13 cellular contexts compared by ENCODE assay signal in the genomic region with DNA sequence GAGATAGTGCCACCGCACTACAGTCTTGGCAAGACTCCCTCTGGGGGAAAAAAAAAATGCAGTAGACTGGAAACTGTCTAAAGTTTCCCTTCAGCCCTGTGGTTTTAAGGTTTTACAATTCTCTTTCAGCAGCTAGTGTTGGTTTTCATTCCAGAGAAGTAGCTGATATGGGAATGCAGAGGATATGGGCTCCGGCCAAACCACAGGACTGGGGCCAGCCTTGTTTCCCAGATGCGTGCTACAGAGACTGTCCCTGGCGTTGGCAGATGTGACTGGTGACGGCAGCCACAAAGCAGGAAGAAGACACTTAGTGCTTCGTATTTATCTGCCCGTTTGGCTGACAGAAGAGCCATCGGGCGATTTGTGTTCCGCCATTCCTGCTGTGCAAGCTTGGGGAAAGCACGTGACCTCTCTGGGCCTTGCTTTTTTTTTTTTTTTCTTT. TPM values are rescaled to one million over a fixed set of nuclear protein-coding genes. Genes with fewer than 3 reads are reported as not detected.
DNase-seq lines count a peak whose midpoint lies in the region; ATAC-seq and TF ChIP-seq lines count a peak whose summit lies in the region.
"Had no signal": no experiment of that assay in that cellular context is flagged by ENCODE, and none has a peak within 500 bp of the region (broad histone marks: within the 10 kb centered on the region; RNA-seq: fewer than 3 reads in every experiment).

No MANE protein-coding gene starts in this region.

- WGBS in mesenchymal stem cell, result 60% methylated on average over 11 of the region's 11 CpGs

- H3K4me1 Mint-ChIP-seq in chondrocyte (ENCODE audit: low read depth) (peaks cover 9% of the 10 kb centered on the region), endothelial cell (ENCODE audit: unreplicated experiment) (peaks cover 6% of the 10 kb centered on the region)

- no peak overlapping the region for H3K4me3 Mint-ChIP-seq in chondrocyte (ENCODE audit: unreplicated experiment)
- no peak overlapping the region for H3K4me3 Mint-ChIP-seq in endothelial cell (ENCODE audit: unreplicated experiment)
- H3K4me3 Mint-ChIP-seq: stimulated activated naive CD8-positive, alpha-beta T cell treated with anti-CD3 and anti-CD28 coated beads, Interleukin-15, Interleukin-2, amounts not matched to agents 100 ng/mL and 50 ng/mL, for 24 hours had no signal

- H2AK5ac ChIP-seq in mesenchymal stem cell (ENCODE audit: low read length, severe bottlenecking), result no peak overlapping the region

- H4K8ac ChIP-seq in mesenchymal stem cell (ENCODE audit: low read length), result no peak overlapping the region

- H3K4me2 ChIP-seq in BLaER1 (peak overlapping the region; percentile 63), mesenchymal stem cell (ENCODE audit: low read length, poor library complexity, severe bottlenecking) (no peak overlapping the region)

- no peak overlapping the region for H3K23ac ChIP-seq in mesenchymal stem cell (ENCODE audit: low read length in 2 of 2)

- no peak overlapping the region for H2BK120ac ChIP-seq in mesenchymal stem cell (ENCODE audit: low read depth, low read length)

- H4K20me1 ChIP-seq in BLaER1, result no peaks in the 10 kb centered on the region

- H4K91ac ChIP-seq in mesenchymal stem cell (ENCODE audit: low read length), result no peak overlapping the region

- H3K27ac Mint-ChIP-seq in chondrocyte (ENCODE audit: unreplicated experiment) (peak overlapping the region; percentile 65), endothelial cell (ENCODE audit: unreplicated experiment) (no peak overlapping the region)
- H3K27ac Mint-ChIP-seq: stimulated activated naive CD8-positive, alpha-beta T cell treated with anti-CD3 and anti-CD28 coated beads, Interleukin-15, Interleukin-2, amounts not matched to agents 100 ng/mL and 50 ng/mL, for 24 hours had no signal

- H3K36me3 ChIP-seq in BLaER1, result no peaks in the 10 kb centered on the region
- no peaks in the 10 kb centered on the region for H3K36me3 ChIP-seq in mesenchymal stem cell (ENCODE audit: control insufficient read depth in 1 of 2, insufficient read depth in 2 of 2, low read depth in 1 of 2, low read length in 2 of 2)

- no peaks in the 10 kb centered on the region for H3K9me3 ChIP-seq in BLaER1
- H3K9me3 ChIP-seq in mesenchymal stem cell (ENCODE audit: control insufficient read depth, low read length), result peaks cover 2% of the 10 kb centered on the region

- TF ChIP-seq CTCF in chondrocyte (IDR thresholded peaks at IDR 0.05), result no peak
- no peak for TF ChIP-seq CTCF in endothelial cell (IDR thresholded peaks at IDR 0.05; ENCODE audit: unreplicated experiment)

- no peak overlapping the region for H2BK12ac ChIP-seq in mesenchymal stem cell (ENCODE audit: low read length in 2 of 2)

- no peak for ATAC-seq in HG02571 (IDR thresholded peaks at IDR 0.05; ENCODE audit: unreplicated experiment)
- no peak for ATAC-seq in GM21576 (IDR thresholded peaks at IDR 0.05; ENCODE audit: unreplicated experiment)

- H3K27me3 ChIP-seq in BLaER1, result no peaks in the 10 kb centered on the region
- H3K27me3 ChIP-seq in mesenchymal stem cell (ENCODE audit: control insufficient read depth in 1 of 2, insufficient read depth in 1 of 2, low read length in 2 of 2), result peaks cover 7 to 15% of the 10 kb centered on the region in 2 experiments
- H3K27me3 ChIP-seq: dorsolateral prefrontal cortex had no signal

- H3K79me1 ChIP-seq in mesenchymal stem cell (replicated peaks; ENCODE audit: low read length, poor library complexity, severe bottlenecking), result no peaks in the 10 kb centered on the region

- H3K4me1 ChIP-seq in BLaER1 (peaks cover 26% of the 10 kb centered on the region), mesenchymal stem cell (ENCODE audit: control insufficient read depth, insufficient read depth, low read depth, low read length) (peaks cover 2% of the 10 kb centered on the region)

- H3K27ac ChIP-seq in BLaER1, result no peak overlapping the region; the same call in 1 of the 2 replicates
- H3K27ac ChIP-seq in mesenchymal stem cell (ENCODE audit: low read length, poor library complexity, severe bottlenecking), result no peak overlapping the region
- H3K27ac ChIP-seq: dorsolateral prefrontal cortex, SK-N-MC had no signal

- H3K9ac ChIP-seq in BLaER1 (no peak overlapping the region), mesenchymal stem cell (ENCODE audit: low read length) (no peak overlapping the region)

- H3K36me3 Mint-ChIP-seq in chondrocyte (ENCODE audit: low read depth), result no peaks in the 10 kb centered on the region
- no peaks in the 10 kb centered on the region for H3K36me3 Mint-ChIP-seq in endothelial cell (ENCODE audit: low read depth, unreplicated experiment)

- DNase-seq in NCI-H2029 treated with DMSO at 0.1 percent for 48 hours (lab: John Stamatoyannopoulos, UW), result peak; percentile 60
- peak; percentile 44 for DNase-seq in chondrocyte (ENCODE audit: low spot score)
- peak; percentile 93 for DNase-seq in mesenchymal stem cell
- no peak for DNase-seq in endothelial cell (ENCODE audit: low spot score)
- no peak for DNase-seq in DMS79 (lab: John Stamatoyannopoulos, UW)
- DNase-seq: DND-41, NCI-H1417 had no signal

- no peak overlapping the region for H2BK15ac ChIP-seq in mesenchymal stem cell (ENCODE audit: low read depth, poor library complexity, severe bottlenecking)

- H3K14ac ChIP-seq in mesenchymal stem cell (ENCODE audit: low read length in 2 of 2), result no peak overlapping the region

- H2BK5ac ChIP-seq in mesenchymal stem cell (ENCODE audit: low read depth, low read length, poor library complexity, severe bottlenecking), result no peak overlapping the region

- H3K27me3 Mint-ChIP-seq in chondrocyte (ENCODE audit: low read depth) (peaks cover 11% of the 10 kb centered on the region), endothelial cell (ENCODE audit: unreplicated experiment) (peaks cover 5% of the 10 kb centered on the region)
- H3K27me3 Mint-ChIP-seq: stimulated activated naive CD8-positive, alpha-beta T cell treated with anti-CD3 and anti-CD28 coated beads, Interleukin-15, Interleukin-2, amounts not matched to agents 100 ng/mL and 50 ng/mL, for 24 hours had no signal

- no peak overlapping the region for H3K4ac ChIP-seq in mesenchymal stem cell (ENCODE audit: low read depth in 1 of 2, low read length in 2 of 2)

- peaks cover 4% of the 10 kb centered on the region for H3K9me3 Mint-ChIP-seq in chondrocyte (ENCODE audit: low read depth)
- no peaks in the 10 kb centered on the region for H3K9me3 Mint-ChIP-seq in endothelial cell (ENCODE audit: unreplicated experiment)
- H3K9me3 Mint-ChIP-seq: stimulated activated naive CD8-positive, alpha-beta T cell treated with anti-CD3 and anti-CD28 coated beads, Interleukin-15, Interleukin-2, amounts not matched to agents 100 ng/mL and 50 ng/mL, for 24 hours had no signal

- H3K18ac ChIP-seq in mesenchymal stem cell (ENCODE audit: low read depth in 1 of 2, low read length in 2 of 2), result no peak overlapping the region

- H2AFZ ChIP-seq in mesenchymal stem cell (ENCODE audit: low read depth, low read length), result no peak overlapping the region

- H3K4me3 ChIP-seq in BLaER1, result no peak overlapping the region
- no peak overlapping the region for H3K4me3 ChIP-seq in mesenchymal stem cell (ENCODE audit: insufficient read depth in 1 of 2, low read depth in 1 of 2, low read length in 2 of 2)
- H3K4me3 ChIP-seq: dorsolateral prefrontal cortex, SK-N-MC had no signal

RNA-seq across cellular contexts. Expression of gene ZBTB49, which starts 43.2 kb away (rescaled TPM):
- total RNA-seq in chondrocyte (4.3 to 6.4 TPM (median 5.2 TPM) in 3 replicates), endothelial cell (ENCODE audit: unreplicated experiment) (13.3 TPM)
- 2.6 TPM for polyA plus RNA-seq in mesenchymal stem cell (2013, experiment 1 of 2)
- polyA plus RNA-seq in mesenchymal stem cell (2013, experiment 2 of 2), result 2.3 TPM

RNA-seq across cellular contexts. Expression of gene LYAR, which starts 43.3 kb away (rescaled TPM):
- total RNA-seq in chondrocyte (6.3 to 9.5 TPM (median 6.6 TPM) in 3 replicates), endothelial cell (ENCODE audit: unreplicated experiment) (13.2 TPM)
- 17.5 TPM for polyA plus RNA-seq in mesenchymal stem cell (2013, experiment 1 of 2)
- 19.2 TPM for polyA plus RNA-seq in mesenchymal stem cell (2013, experiment 2 of 2)

RNA-seq across cellular contexts. Expression of gene NSG1, which starts 53.6 kb away (rescaled TPM):
- 0.42 TPM in 1 of 3 replicates, not detected in the others for total RNA-seq in chondrocyte
- 185 TPM for polyA plus RNA-seq in mesenchymal stem cell (2013, experiment 1 of 2)
- polyA plus RNA-seq in mesenchymal stem cell (2013, experiment 2 of 2), result 188 TPM
- total RNA-seq in endothelial cell (ENCODE audit: unreplicated experiment), result 2.9 TPM

Comparison
In these comparisons a context has a peak if more than half of its experiments do, and no peak if none do; other contexts are left out.
1. DNase-seq: peak in NCI-H2029 treated with DMSO at 0.1 percent for 48 hours (single experiment), chondrocyte (single experiment) and mesenchymal stem cell (single experiment); none in endothelial cell (single experiment) and DMS79 (single experiment).